In genomic region chr2:42068571-42069178, GRCh38 we compare ENCODE assay signal across 24 cellular contexts. TPM values are rescaled to one million over a fixed set of nuclear protein-coding genes. Genes with fewer than 3 reads are reported as not detected.
A peak's percentile ranks its signal among the peaks of the same experiment; 100 is the strongest.
DNase-seq lines count a peak whose midpoint lies in the region; ATAC-seq, FAIRE-seq and TF ChIP-seq lines count a peak whose summit lies in the region.
"Had no signal": no experiment of that assay in that cellular context is flagged by ENCODE, and none has a peak within 500 bp of the region (broad histone marks: within the 10 kb centered on the region; RNA-seq: fewer than 3 reads in every experiment).

No MANE protein-coding gene starts in this region.

- no peak for TF ChIP-seq CTCF in IMR-90 (conservative IDR thresholded peaks at IDR 0.05; ENCODE audit: low read depth, low read length)

- no peak overlapping the region; a peak in 1 of 4 replicates for H4K8ac ChIP-seq in IMR-90 (ENCODE audit: low read depth in 2 of 2, low read length in 2 of 2)

- no peaks in the 10 kb centered on the region for H4K20me1 ChIP-seq in IMR-90 (ENCODE audit: insufficient read depth, low read length)
- H4K20me1 ChIP-seq: BLaER1 had no signal

- H2AK5ac ChIP-seq in IMR-90 (ENCODE audit: low read depth, low read length): peak overlapping the region; percentile 93

- H2AFZ ChIP-seq in IMR-90 (replicated peaks; ENCODE audit: low read length, poor library complexity): no peak overlapping the region

- H3K27ac ChIP-seq in IMR-90 (ENCODE audit: insufficient read depth, low read length): no peak overlapping the region
- H3K27ac ChIP-seq: BLaER1, HL-60, KMS-11 had no signal

- H2BK5ac ChIP-seq in IMR-90 (ENCODE audit: low read depth, low read length, poor library complexity, severe bottlenecking): no peak overlapping the region

- TF ChIP-seq POLR2A in IMR-90 (IDR thresholded peaks at IDR 0.05; ENCODE audit: low read depth, low read length): no peak

- H3K36me3 ChIP-seq in IMR-90 (ENCODE audit: control insufficient read depth, insufficient read depth, low read length): no peaks in the 10 kb centered on the region
- H3K36me3 ChIP-seq: BLaER1 had no signal

- peak overlapping the region; percentile 79 for H2BK120ac ChIP-seq in IMR-90 (ENCODE audit: low read depth, low read length)

- peak overlapping the region; percentile 23; the same call in 1 of the 2 replicates for H4K91ac ChIP-seq in IMR-90 (ENCODE audit: insufficient read depth, low read depth, low read length)

- dilution Hi-C loops in IMR-90 (cut with HindIII; ENCODE audit: low sequenced_read_pairs, unreplicated experiment): no loop called here

- intact Hi-C loops in IMR-90 (cut with micrococcal nuclease) (no loop called here), posterior vena cava (cut with DNase I) (no loop called here)

- no peaks in the 10 kb centered on the region for H3K27me3 ChIP-seq in IMR-90 (ENCODE audit: control insufficient read depth, insufficient read depth, low read length)
- H3K27me3 ChIP-seq: BLaER1 had no signal

- POLR2A ChIA-PET in IMR-90 (lab: Charles Lee; ENCODE audit: unreplicated experiment): no interaction called here

- peaks cover 26% of the 10 kb centered on the region for H3K4me1 ChIP-seq in IMR-90 (ENCODE audit: control insufficient read depth, insufficient read depth, low read length)

- H3K23ac ChIP-seq in IMR-90 (ENCODE audit: low read depth, low read length): no peak overlapping the region

- H3K14ac ChIP-seq in IMR-90 (replicated peaks; ENCODE audit: low read depth, low read length): no peak overlapping the region; the same call in 1 of the 2 replicates

- peak overlapping the region; percentile 79; the same call in 2 of the 3 replicates for H2BK15ac ChIP-seq in IMR-90 (ENCODE audit: low read depth, low read length)

- peak; percentile 23 for FAIRE-seq in endometrium (lab: Jason Lieb, UNC)
- FAIRE-seq: G401.6, GM12892 had no signal

- ATAC-seq in IMR-90 (ENCODE audit: low read depth) (no peak), HG02852 (IDR thresholded peaks at IDR 0.05; ENCODE audit: unreplicated experiment) (no peak)
- ATAC-seq: Panc1, SK-N-SH treated with all-trans-retinoic acid at 6 μM for 48 hours, T-cell had no signal

- no TSS peak for BruUV-seq in IMR-90 (replicated peaks; lab: Mats Ljungman, UMichigan)

- H3K9me3 ChIP-seq in IMR-90 (ENCODE audit: control insufficient read depth, insufficient read depth, low read length): no peaks in the 10 kb centered on the region
- H3K9me3 ChIP-seq: BLaER1 had no signal

- H3K9ac ChIP-seq in IMR-90 (ENCODE audit: low read depth, low read length): no peak overlapping the region
- H3K9ac ChIP-seq: BLaER1, KMS-11 had no signal

- DNase-seq in DMS 273 treated with DMSO at 0.1 percent for 48 hours (lab: John Stamatoyannopoulos, UW) (peak; percentile 27), IMR-90 (no peak), posterior vena cava (ENCODE audit: low spot score) (peak; percentile 50), NCI-H2081 treated with DMSO at 0.1 percent for 48 hours (lab: John Stamatoyannopoulos, UW) (no peak), SKM-1 (lab: John Stamatoyannopoulos, UW; ENCODE audit: unreplicated experiment) (no peak)
- DNase-seq: ACHN; CD4-positive, alpha-beta T cell; H9; NCI-H1092 treated with DMSO at 0.1 percent for 48 hours; NCI-H146; NCI-H2029; NCI-H2171; NCI-H69; SIG-M5; T-cell had no signal

- no peaks in the 10 kb centered on the region for H3K79me1 ChIP-seq in IMR-90 (ENCODE audit: low read depth in 1 of 2, low read length in 2 of 2)

- no peak overlapping the region for H3K4me3 ChIP-seq in IMR-90 (ENCODE audit: insufficient read depth, low read depth, low read length)
- H3K4me3 ChIP-seq: BLaER1 had no signal

- 80% methylated on average over 3 of the region's 13 CpGs; no CpG with 5 or more reads in 1 of the 2 experiments for WGBS in IMR-90 (ENCODE audit: extremely low coverage in 2 of 2, insufficient read length in 1 of 2), 2 experiments

- peak overlapping the region; percentile 76 for H2BK20ac ChIP-seq in IMR-90 (ENCODE audit: low read depth, low read length)

- in situ Hi-C loops in IMR-90 (cut with MboI; ENCODE audit: low sequenced_read_pairs): no loop called here

- H3K4me2 ChIP-seq in IMR-90 (ENCODE audit: low read depth, low read length): no peak overlapping the region
- H3K4me2 ChIP-seq: BLaER1, KMS-11 had no signal

- H3K4ac ChIP-seq in IMR-90 (ENCODE audit: low read depth, low read length): peak overlapping the region; percentile 58; the same call in 1 of the 2 replicates

- H4K5ac ChIP-seq in IMR-90 (ENCODE audit: low read depth, low read length): no peak overlapping the region

- no peak overlapping the region; the same call in 1 of the 2 replicates for H3K18ac ChIP-seq in IMR-90 (ENCODE audit: low read depth, low read length)

- no peak for TF ChIP-seq RAD21 in IMR-90 (IDR thresholded peaks at IDR 0.05; ENCODE audit: low read length)

- H3K56ac ChIP-seq in IMR-90 (ENCODE audit: extremely low read depth, insufficient read depth, low read length): no peak overlapping the region

- CTCF ChIA-PET in IMR-90 (lab: Yijun Ruan, JAX): interaction anchor here (0.6 to 1.1 kb wide), 2 partner anchors 35 to 199 kb away, joined by 4 to 5 read pairs; no protein-coding TSS in a partner anchor

- H2AK9ac ChIP-seq in IMR-90 (replicated peaks; ENCODE audit: low read depth, low read length, poor library complexity): peak overlapping the region; percentile 53

- peaks cover 13% of the 10 kb centered on the region for H3K9me1 ChIP-seq in IMR-90 (ENCODE audit: insufficient read depth, low read length)

TF ChIP-seq in IMR-90, 13 proteins besides CTCF, POLR2A, EP300 and RAD21:
- no peak for TF ChIP-seq SMC3 (IDR thresholded peaks at IDR 0.05; ENCODE audit: low read depth, low read length)
- TF ChIP-seq BHLHE40 (IDR thresholded peaks at IDR 0.05; ENCODE audit: low read depth, low read length): peak; percentile 22; the same call in 1 of the 2 replicates
- TF ChIP-seq MAFK (IDR thresholded peaks at IDR 0.05; ENCODE audit: low read depth, low read length): peak; percentile 95

RNA-seq across cellular contexts. Expression of gene PKDCC, which starts 20.9 kb away (rescaled TPM):
- total RNA-seq in IMR-90 (2012; rRNA removed): 50.3 and 55.6 TPM in 2 replicates
- 67.4 and 95.7 TPM in 2 replicates for polyA plus RNA-seq in IMR-90 (2012; rRNA removed)
- 40.2 and 112 TPM in 2 replicates for polyA plus RNA-seq in IMR-90 (2012; cell fraction: cytosol; rRNA removed)
- 310 and 597 TPM in 2 replicates for polyA plus RNA-seq in IMR-90 (2012; cell fraction: nucleus; rRNA removed; ENCODE audit: low replicate concordance)
- 100 to 1,000 TPM; 137 to 169 TPM for total RNA-seq in posterior vena cava
- total RNA-seq: CD4-positive, alpha-beta T cell had no signal

Comparison
In these comparisons a context has a peak if more than half of its experiments do, and no peak if none do; other contexts are left out.
1. DNase-seq: peak in DMS 273 treated with DMSO at 0.1 percent for 48 hours (single experiment) and posterior vena cava (single experiment); none in IMR-90 (single experiment), NCI-H2081 treated with DMSO at 0.1 percent for 48 hours (single experiment) and SKM-1 (single experiment).